ENCODE assay signal across 10 cellular contexts in genomic region chr11:124769804-124770774, GRCh38. TPM values are rescaled to one million over a fixed set of nuclear protein-coding genes. Genes with fewer than 3 reads are reported as not detected.
DNase-seq lines count a peak whose midpoint lies in the region; ATAC-seq and TF ChIP-seq lines count a peak whose summit lies in the region.
"Had no signal": no experiment of that assay in that cellular context is flagged by ENCODE, and none has a peak within 500 bp of the region (broad histone marks: within the 10 kb centered on the region; RNA-seq: fewer than 3 reads in every experiment).

No MANE protein-coding gene starts in this region.

- no peaks in the 10 kb centered on the region for H3K27me3 ChIP-seq in SJSA1 (replicated peaks)
- H3K27me3 ChIP-seq: right lobe of liver had no signal

- H4K20me1 ChIP-seq in OCI-LY7 (ENCODE audit: insufficient read depth, low read length), result no peaks in the 10 kb centered on the region

- H3K27ac ChIP-seq in SJSA1, result peak overlapping the region; percentile 94
- H3K27ac ChIP-seq in OCI-LY7 (ENCODE audit: low read depth, low read length, poor library complexity, severe bottlenecking), result no peak overlapping the region
- H3K27ac ChIP-seq: right lobe of liver had no signal

- no TSS peak for BruUV-seq in OCI-LY7 (replicated peaks; lab: Mats Ljungman, UMichigan)

- peak; percentile 54 for DNase-seq in Caki2 (ENCODE audit: low read depth)
- peak; percentile 89 to 91 for DNase-seq in SJSA1 (ENCODE audit: low read depth in 1 of 2, low spot score in 2 of 2)
- DNase-seq in hepatic stellate cell (ENCODE audit: low spot score), result peak; percentile 16
- DNase-seq in cortex of kidney (lab: John Stamatoyannopoulos, UW), result no peak
- no peak for DNase-seq in OCI-LY7 (ENCODE audit: low spot score)
- no peak for DNase-seq in Right ventricle myocardium superior
- DNase-seq: activated CD4-positive, alpha-beta T cell treated with anti-CD3 and anti-CD28 coated beads, Interleukin-2, amount 50 U/mL, for 1 hour; activated naive CD4-positive, alpha-beta T cell treated with anti-CD3 and anti-CD28 coated beads for 36 hours; NCI-H526; right lobe of liver had no signal

- H3K36me3 ChIP-seq in SJSA1, result 0 out of 2 replicates have a peak, but pooled peaks cover 6% of the 10 kb centered on the region
- H3K36me3 ChIP-seq in OCI-LY7 (ENCODE audit: insufficient read depth, low read length), result peaks cover 35% of the 10 kb centered on the region; the same call in 1 of the 2 replicates

- no peak overlapping the region for H2AFZ ChIP-seq in OCI-LY7 (ENCODE audit: low read length)

- H3K9me3 ChIP-seq in SJSA1 (replicated peaks) (no peaks in the 10 kb centered on the region), OCI-LY7 (ENCODE audit: low read length) (no peaks in the 10 kb centered on the region)
- H3K9me3 ChIP-seq: right lobe of liver had no signal

- no peaks in the 10 kb centered on the region for H3K9me2 ChIP-seq in OCI-LY7 (ENCODE audit: insufficient read depth, low read length)

- H3K4me1 ChIP-seq in SJSA1 (replicated peaks), result peaks cover 37% of the 10 kb centered on the region
- no peaks in the 10 kb centered on the region for H3K4me1 ChIP-seq in OCI-LY7 (ENCODE audit: insufficient read depth, low read length, poor library complexity, severe bottlenecking)
- H3K4me1 ChIP-seq: right lobe of liver had no signal

- CTCF ChIA-PET in OCI-LY7 (lab: Charles Lee; ENCODE audit: unreplicated experiment), result no interaction called here

- no peak overlapping the region for H3K4me2 ChIP-seq in OCI-LY7 (ENCODE audit: low read length)

- no peaks in the 10 kb centered on the region for H3K79me2 ChIP-seq in OCI-LY7 (ENCODE audit: insufficient read depth, low read depth, low read length)

- ATAC-seq in Right ventricle myocardium superior (ENCODE audit: poor library complexity), result no peak

- no peak for TF ChIP-seq CTCF in OCI-LY7 (conservative IDR thresholded peaks at IDR 0.05; ENCODE audit: low read length)

- no peak overlapping the region for H3K4me3 ChIP-seq in SJSA1
- no peak overlapping the region for H3K4me3 ChIP-seq in OCI-LY7 (ENCODE audit: low read depth, low read length, poor library complexity, severe bottlenecking)
- H3K4me3 ChIP-seq: right lobe of liver had no signal

- in situ Hi-C loops in Caki2 (cut with HindIII; ENCODE audit: low pct_unique_long_range_greater_than_20kb, low sequenced_read_pairs), result no loop called here

- intact Hi-C loops in OCI-LY7 (cut with micrococcal nuclease; ENCODE audit: unreplicated experiment), result no loop called here
- intact Hi-C loops in Right ventricle myocardium superior (cut with DNase I), result loop anchor here (10.0 kb wide), 1 partner anchor 65 kb away; no protein-coding TSS in a partner anchor

- POLR2A ChIA-PET in OCI-LY7 (lab: Charles Lee), result interaction anchor here (0.6 to 0.9 kb wide), 5 partner anchors 16 to 700 kb away, joined by 3 to 4 read pairs (median 3); no protein-coding TSS in a partner anchor

RNA-seq across cellular contexts. Expression of gene ESAM, which starts 8.0 kb away (rescaled TPM):
- 0.96 and 2.5 TPM in 2 replicates for total RNA-seq in Caki2 (2014; rRNA removed; shearing (Covaris generic); ENCODE audit: low replicate concordance)
- 0.18 TPM in 1 of 2 replicates, not detected in the other for total RNA-seq in SJSA1 (2014; rRNA removed; shearing (Covaris generic))
- 0.15 and 0.35 TPM in 2 replicates for total RNA-seq in OCI-LY7 (2014; rRNA removed; shearing (Covaris generic))
- 0.49 and 0.83 TPM in 2 replicates for total RNA-seq in OCI-LY7 (2022)
- 39.0 TPM for total RNA-seq in Right ventricle myocardium superior

RNA-seq across cellular contexts. Expression of gene VSIG2, which starts 18.0 kb away (rescaled TPM):
- not detected in 2 replicates for total RNA-seq in Caki2 (2014; rRNA removed; shearing (Covaris generic); ENCODE audit: low replicate concordance)
- total RNA-seq in SJSA1 (2014; rRNA removed; shearing (Covaris generic)), result not detected in 2 replicates
- total RNA-seq in OCI-LY7 (2014; rRNA removed; shearing (Covaris generic)), result not detected in 2 replicates
- total RNA-seq in OCI-LY7 (2022), result not detected in 2 replicates
- total RNA-seq in Right ventricle myocardium superior, result 1.2 TPM

RNA-seq across cellular contexts. Expression of gene MSANTD2, which starts 30.1 kb away (rescaled TPM):
- 7.5 and 13.6 TPM in 2 replicates for total RNA-seq in Caki2 (2014; rRNA removed; shearing (Covaris generic); ENCODE audit: low replicate concordance)
- total RNA-seq in SJSA1 (2014; rRNA removed; shearing (Covaris generic)), result 15.3 and 16.3 TPM in 2 replicates
- total RNA-seq in OCI-LY7 (2014; rRNA removed; shearing (Covaris generic)), result 17.7 and 22.1 TPM in 2 replicates
- total RNA-seq in OCI-LY7 (2022) (21.9 and 23.4 TPM in 2 replicates), Right ventricle myocardium superior (4.0 TPM)

RNA-seq across cellular contexts. Expression of gene NRGN, which starts 30.3 kb away (rescaled TPM):
- total RNA-seq in Caki2 (2014; rRNA removed; shearing (Covaris generic); ENCODE audit: low replicate concordance), result 1.4 TPM in 1 of 2 replicates, not detected in the other
- total RNA-seq in SJSA1 (2014; rRNA removed; shearing (Covaris generic)), result 2.9 and 5.2 TPM in 2 replicates
- 3.3 and 6.8 TPM in 2 replicates for total RNA-seq in OCI-LY7 (2014; rRNA removed; shearing (Covaris generic))
- total RNA-seq in OCI-LY7 (2022) (15.3 and 16.9 TPM in 2 replicates), Right ventricle myocardium superior (3.6 TPM)

Comparison
In these comparisons a context has a peak if more than half of its experiments do, and no peak if none do; other contexts are left out.
1. DNase-seq: peak in Caki2 (single experiment), SJSA1 (2 of 2) and hepatic stellate cell (single experiment); none in cortex of kidney (single experiment), OCI-LY7 (single experiment) and Right ventricle myocardium superior (single experiment).
2. RNA of gene ESAM, which starts 8.0 kb away (total RNA-seq): 39.0 TPM in Right ventricle myocardium superior (single experiment); 0.96 to 2.5 TPM in Caki2, 0.15 to 0.83 TPM in OCI-LY7 and 0.18 TPM in SJSA1; every median in the first group is over 10 times any median in the second.